Comparison of ENCODE assay signal across 20 cellular contexts in the genomic region with DNA sequence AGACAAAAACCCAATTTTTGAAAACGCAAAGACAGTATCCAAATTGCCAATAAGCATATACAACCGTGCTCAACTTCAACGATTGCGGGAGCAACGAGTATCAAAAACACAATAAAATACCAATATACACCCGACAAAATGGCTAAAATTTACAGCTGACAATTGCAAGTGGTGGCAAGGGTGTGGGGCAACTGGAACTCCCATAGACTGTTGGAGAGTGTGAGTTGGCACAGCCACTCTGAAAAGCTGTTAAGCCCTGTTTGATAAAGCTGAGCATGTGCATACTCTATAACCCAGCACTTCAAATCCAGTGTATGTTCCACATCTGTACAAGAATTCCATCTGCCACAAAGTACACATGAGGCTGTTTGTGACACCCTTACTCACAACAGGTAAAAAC. TPM values are rescaled to one million over a fixed set of nuclear protein-coding genes. Genes with fewer than 3 reads are reported as not detected.
DNase-seq lines count a peak whose midpoint lies in the region; ATAC-seq, FAIRE-seq and TF ChIP-seq lines count a peak whose summit lies in the region.
"Had no signal": no experiment of that assay in that cellular context is flagged by ENCODE, and none has a peak within 500 bp of the region (broad histone marks: within the 10 kb centered on the region; RNA-seq: fewer than 3 reads in every experiment).

No MANE protein-coding gene starts in this region.

- no peak for ATAC-seq in natural killer cell
- no peak for ATAC-seq in natural killer cell treated with Interleukin-12 subunit alpha and Interleukin-12 subunit beta and Interleukin-15 and Interleukin-18, amount 100 ng/mL, for 72 hours
- ATAC-seq in K562: no peak
- ATAC-seq in GM18868 (IDR thresholded peaks at IDR 0.05; ENCODE audit: unreplicated experiment): no peak
- ATAC-seq: GM12878, GM23338, HCT116 had no signal

- no peaks in the 10 kb centered on the region for H3K9me1 ChIP-seq in K562 (ENCODE audit: control insufficient read depth, insufficient read depth, low read length)

- H2BK120ac ChIP-seq in trophoblast cell (ENCODE audit: insufficient read depth, low read length, poor library complexity): no peak overlapping the region

- no peak overlapping the region for H4K12ac ChIP-seq in trophoblast cell (ENCODE audit: low read depth, low read length)

- H3K27ac ChIP-seq in K562 (ENCODE audit: extremely low read depth, low read depth, low read length): no peak overlapping the region
- no peak overlapping the region for H3K27ac ChIP-seq in trophoblast cell (ENCODE audit: low read depth, low read length)

- no peaks in the 10 kb centered on the region; a peak in 1 of 5 replicates for H3K4me1 ChIP-seq in K562 (replicated peaks in 1 of 2; ENCODE audit: control insufficient read depth in 2 of 2, insufficient read depth in 2 of 2, low read length in 2 of 2)
- peaks cover 0 to under 1% of the 10 kb centered on the region in 2 experiments for H3K4me1 ChIP-seq in trophoblast cell (ENCODE audit: control insufficient read depth in 1 of 2, insufficient read depth in 2 of 2, low read length in 2 of 2)

- H4K20me1 ChIP-seq in K562 (replicated peaks; ENCODE audit: control insufficient read depth, insufficient read depth, low read length): no peaks in the 10 kb centered on the region; the same call in 1 of the 2 replicates

- H4K8ac ChIP-seq in trophoblast cell (ENCODE audit: low read depth, low read length): no peak overlapping the region

- POLR2A ChIA-PET in K562 (lab: Yijun Ruan, JAX): interaction anchor here (0.7 kb wide), 1 partner anchor 23 kb away, joined by 4 read pairs; no protein-coding TSS in a partner anchor

- no peak overlapping the region for H4K91ac ChIP-seq in trophoblast cell (ENCODE audit: low read depth, low read length)

- no peak for TF ChIP-seq EP300 in K562 (IDR thresholded peaks at IDR 0.05; ENCODE audit: low read length)

- H3K27me3 ChIP-seq in K562 (ENCODE audit: control insufficient read depth in 2 of 2, insufficient read depth in 2 of 2, low read length in 2 of 2): peaks cover 7 to 36% of the 10 kb centered on the region in 2 experiments; a peak in 3 of 5 replicates
- no peaks in the 10 kb centered on the region for H3K27me3 ChIP-seq in trophoblast cell (ENCODE audit: insufficient read depth, low read length)

- DNase-seq in natural killer cell (peak; percentile 3), K562 (ENCODE audit: extremely low read depth in 1 of 4, low spot score in 3 of 4) (no peak), trophoblast cell (no peak)
- no peak for DNase-seq in natural killer cell treated with Interleukin-12 subunit alpha and Interleukin-12 subunit beta and Interleukin-15 and Interleukin-18, amount 100 ng/mL, for 72 hours (ENCODE audit: low spot score)
- no peak for DNase-seq in T-helper 2 cell treated with Interferon-gamma antibody and Interleukin-4, amounts not matched to agents 5 μg/mL and 100 μg/mL, for 36 hours (ENCODE audit: low spot score)
- DNase-seq: 8988T; CD4-positive, alpha-beta T cell; CD8-positive, alpha-beta memory T cell; DMS 273 treated with DMSO at 0.1 percent for 48 hours; DMS79; EL; GDM1; H9 had no signal

- peaks cover 23 to 36% of the 10 kb centered on the region in 2 donors for H3K27me3 Mint-ChIP-seq in natural killer cell (ENCODE audit: low read depth in 2 of 2)
- peaks cover 30 to 45% of the 10 kb centered on the region in 2 donors for H3K27me3 Mint-ChIP-seq in natural killer cell treated with Interleukin-12 subunit alpha and Interleukin-12 subunit beta and Interleukin-15 and Interleukin-18, amount 100 ng/mL, for 72 hours
- H3K27me3 Mint-ChIP-seq in T-helper 2 cell treated with Interferon-gamma antibody and Interleukin-4, amounts not matched to agents 5 μg/mL and 100 μg/mL, for 36 hours (ENCODE audit: low read depth): peaks cover 30% of the 10 kb centered on the region

- H3K27ac Mint-ChIP-seq in natural killer cell: no peak overlapping the region
- H3K27ac Mint-ChIP-seq in natural killer cell treated with Interleukin-12 subunit alpha and Interleukin-12 subunit beta and Interleukin-15 and Interleukin-18, amount 100 ng/mL, for 72 hours: no peak overlapping the region
- no peak overlapping the region for H3K27ac Mint-ChIP-seq in T-helper 2 cell treated with Interferon-gamma antibody and Interleukin-4, amounts not matched to agents 5 μg/mL and 100 μg/mL, for 36 hours
- H3K27ac Mint-ChIP-seq: CD4-positive, alpha-beta T cell; CD8-positive, alpha-beta memory T cell; GM23338; H9 had no signal

- H3K9me3 Mint-ChIP-seq in natural killer cell: peaks cover 2 to 6% of the 10 kb centered on the region in 2 donors
- H3K9me3 Mint-ChIP-seq in natural killer cell treated with Interleukin-12 subunit alpha and Interleukin-12 subunit beta and Interleukin-15 and Interleukin-18, amount 100 ng/mL, for 72 hours: no peaks in the 10 kb centered on the region
- peaks cover 22% of the 10 kb centered on the region for H3K9me3 Mint-ChIP-seq in T-helper 2 cell treated with Interferon-gamma antibody and Interleukin-4, amounts not matched to agents 5 μg/mL and 100 μg/mL, for 36 hours

- in situ Hi-C loops in K562 (cut with MboI): no loop called here

- no peak for TF ChIP-seq RAD21 in K562 (CRISPR knock-in tag; conservative IDR thresholded peaks at IDR 0.05 in 1 of 2, IDR thresholded peaks at IDR 0.05 in 1 of 2)

- H3K4me3 ChIP-seq in K562: no peak overlapping the region
- H3K4me3 ChIP-seq in trophoblast cell (ENCODE audit: low read depth, low read length): peak overlapping the region; percentile 23
- H3K4me3 ChIP-seq: GM12878, GM23338 had no signal

- no peak overlapping the region for H3K23ac ChIP-seq in trophoblast cell (ENCODE audit: low read length)

- H3K36me3 Mint-ChIP-seq in natural killer cell: no peaks in the 10 kb centered on the region
- H3K36me3 Mint-ChIP-seq in natural killer cell treated with Interleukin-12 subunit alpha and Interleukin-12 subunit beta and Interleukin-15 and Interleukin-18, amount 100 ng/mL, for 72 hours: peaks cover 7% of the 10 kb centered on the region
- peaks cover 61% of the 10 kb centered on the region for H3K36me3 Mint-ChIP-seq in T-helper 2 cell treated with Interferon-gamma antibody and Interleukin-4, amounts not matched to agents 5 μg/mL and 100 μg/mL, for 36 hours (ENCODE audit: low read depth)
- H3K36me3 Mint-ChIP-seq: CD14-positive monocyte had no signal

- 0% methylated on average over 6 of the region's 6 CpGs for WGBS in K562 (ENCODE audit: insufficient coverage, low coverage, missing lambda C conversion rate)
- no CpG with 5 or more reads among the region's 6 CpGs for WGBS in trophoblast cell (ENCODE audit: extremely low coverage, insufficient coverage, insufficient read length)

- H3K79me2 ChIP-seq in K562 (ENCODE audit: control insufficient read depth, insufficient read depth, low read length) (no peaks in the 10 kb centered on the region), trophoblast cell (ENCODE audit: control insufficient read depth, insufficient read depth, low read length, poor library complexity) (no peaks in the 10 kb centered on the region)

- no peak for TF ChIP-seq CTCF in natural killer cell (IDR thresholded peaks at IDR 0.05)
- TF ChIP-seq CTCF in K562 (IDR thresholded peaks at IDR 0.05 in 2 of 3, conservative IDR thresholded peaks at IDR 0.05 in 1 of 3; ENCODE audit: insufficient read depth in 2 of 3, low read depth in 1 of 3, low read length in 3 of 3): no peak

- no peaks in the 10 kb centered on the region for H3K36me3 ChIP-seq in K562 (ENCODE audit: control insufficient read depth, insufficient read depth, low read length)
- H3K36me3 ChIP-seq in trophoblast cell (ENCODE audit: control insufficient read depth in 1 of 2, insufficient read depth in 2 of 2, low read length in 2 of 2): no peaks in the 10 kb centered on the region

- no peak for FAIRE-seq in K562 (lab: Jason Lieb, UNC)
- FAIRE-seq: D721Med, GM12878 had no signal

- H3K14ac ChIP-seq in trophoblast cell (ENCODE audit: low read length): no peak overlapping the region

- H3K4me3 Mint-ChIP-seq in natural killer cell: no peak overlapping the region
- H3K4me3 Mint-ChIP-seq in natural killer cell treated with Interleukin-12 subunit alpha and Interleukin-12 subunit beta and Interleukin-15 and Interleukin-18, amount 100 ng/mL, for 72 hours: no peak overlapping the region
- H3K4me3 Mint-ChIP-seq in T-helper 2 cell treated with Interferon-gamma antibody and Interleukin-4, amounts not matched to agents 5 μg/mL and 100 μg/mL, for 36 hours: no peak overlapping the region
- H3K4me3 Mint-ChIP-seq: CD14-positive monocyte; CD4-positive, alpha-beta T cell; CD8-positive, alpha-beta memory T cell; GM23338; H9 had no signal

- BruUV-seq in K562 (replicated peaks; lab: Mats Ljungman, UMichigan): no TSS peak

- H2BK12ac ChIP-seq in trophoblast cell (ENCODE audit: low read length): no peak overlapping the region

- H2AFZ ChIP-seq in K562 (ENCODE audit: low read depth, low read length) (no peak overlapping the region), trophoblast cell (ENCODE audit: insufficient read depth, low read length, poor library complexity) (no peak overlapping the region)
- H2AFZ ChIP-seq: GM23338 had no signal

- no peak for TF ChIP-seq POLR2A in K562 (conservative IDR thresholded peaks at IDR 0.05)

- H3K9me3 ChIP-seq in K562 (replicated peaks; ENCODE audit: control insufficient read depth, insufficient read depth, low read depth, low read length) (no peaks in the 10 kb centered on the region), trophoblast cell (ENCODE audit: insufficient read depth, low read depth, low read length) (peaks cover 5% of the 10 kb centered on the region)

- no peak overlapping the region for H2AK5ac ChIP-seq in trophoblast cell (ENCODE audit: low read length)

- H3K79me1 ChIP-seq in trophoblast cell (ENCODE audit: low read length): no peaks in the 10 kb centered on the region

- CTCF ChIA-PET in K562 (lab: Yijun Ruan, JAX; ENCODE audit: low intra/inter-chr PET ratio): no interaction called here

- H3K4me2 ChIP-seq in K562 (ENCODE audit: insufficient read depth, low read length) (no peak overlapping the region), trophoblast cell (ENCODE audit: low read length) (no peak overlapping the region)
- H3K4me2 ChIP-seq: GM23338 had no signal

- no peaks in the 10 kb centered on the region for H3K4me1 Mint-ChIP-seq in natural killer cell
- H3K4me1 Mint-ChIP-seq in natural killer cell treated with Interleukin-12 subunit alpha and Interleukin-12 subunit beta and Interleukin-15 and Interleukin-18, amount 100 ng/mL, for 72 hours (ENCODE audit: low read depth in 2 of 2): no peaks in the 10 kb centered on the region
- peaks cover 23% of the 10 kb centered on the region for H3K4me1 Mint-ChIP-seq in T-helper 2 cell treated with Interferon-gamma antibody and Interleukin-4, amounts not matched to agents 5 μg/mL and 100 μg/mL, for 36 hours (ENCODE audit: low read depth)
- H3K4me1 Mint-ChIP-seq: CD8-positive, alpha-beta memory T cell had no signal

- H3K9ac ChIP-seq in K562 (ENCODE audit: insufficient read depth in 1 of 2, low read depth in 2 of 2, low read length in 2 of 2): no peak overlapping the region
- H3K9ac ChIP-seq in trophoblast cell (ENCODE audit: low read length): no peak overlapping the region

- intact Hi-C loops in natural killer cell (cut with micrococcal nuclease) (no loop called here), K562 (cut with micrococcal nuclease) (no loop called here)

- no peak overlapping the region for H3K4ac ChIP-seq in trophoblast cell (ENCODE audit: low read depth, low read length)

- H2BK5ac ChIP-seq in trophoblast cell (ENCODE audit: low read depth, low read length, poor library complexity): no peak overlapping the region

- H3K18ac ChIP-seq in trophoblast cell (ENCODE audit: low read length): no peak overlapping the region

RNA-seq across cellular contexts. Expression of a gene that starts 20.3 kb away (rescaled TPM):
- total RNA-seq in natural killer cell (not detected), K562 (2014; rRNA removed) (0.12 and 0.64 TPM in 2 replicates), K562 (2014; rRNA removed; fragmentation: Illumina TruSeq; extraction: Trizol) (not detected in 2 replicates), K562 (2015; rRNA removed; fragmentation: Illumina TruSeq; extraction: Trizol) (not detected in 2 replicates), K562 (2021) (0.35 and 0.38 TPM in 2 replicates)
- under 1 TPM in 1 of 2 donors, not detected in 1; 0.53 TPM for total RNA-seq in natural killer cell treated with Interleukin-12 subunit alpha and Interleukin-12 subunit beta and Interleukin-15 and Interleukin-18, amount 100 ng/mL, for 72 hours
- 0.55 and 2.0 TPM in 2 replicates for total RNA-seq in K562 (2011; cell fraction: chromatin; rRNA removed; ENCODE audit: low replicate concordance)
- total RNA-seq in K562 (2011; cell fraction: nucleolus; rRNA removed): 0.67 and 1.7 TPM in 2 replicates
- total RNA-seq in K562 (2011; cell fraction: nucleoplasm; rRNA removed): 0.37 TPM in 1 of 2 replicates, not detected in the other
- polyA plus RNA-seq in K562 (2011; rRNA removed) (0.20 and 0.65 TPM in 2 replicates), K562 (2014; fragmentation: Illumina TruSeq; extraction: Trizol) (not detected in 2 replicates), K562 (2014; fragmentation: Nextera tagmentation; extraction: Ambion mirVana) (not detected), K562 (2014; rRNA removed) (0.09 TPM in 1 of 2 replicates, not detected in the other)
- 0.29 TPM in 1 of 2 replicates, not detected in the other for polyA plus RNA-seq in K562 (2011; cell fraction: cytosol; rRNA removed)
- polyA plus RNA-seq in K562 (2011; cell fraction: nucleus; rRNA removed): 3.0 and 5.0 TPM in 2 replicates
- 0.16 and 0.98 TPM in 2 replicates for polyA plus RNA-seq in K562 (2012)
- not detected in 2 replicates for polyA minus RNA-seq in K562 (2011; rRNA and poly(A)+ RNA removed)
- 1.3 TPM in 1 of 2 replicates, not detected in the other for polyA minus RNA-seq in K562 (2011; cell fraction: cytosol; rRNA and poly(A)+ RNA removed)
- 1.00 and 1.3 TPM in 2 replicates for polyA minus RNA-seq in K562 (2011; cell fraction: nucleus; rRNA and poly(A)+ RNA removed)
- 6.0 and 6.6 TPM in 2 replicates for polyA plus RNA-seq in trophoblast cell (2013)
- polyA plus RNA-seq: BJ; CD14-positive monocyte; CD8-positive, alpha-beta memory T cell had no signal
